18 cellular contexts compared by ENCODE assay signal in the genomic region with DNA sequence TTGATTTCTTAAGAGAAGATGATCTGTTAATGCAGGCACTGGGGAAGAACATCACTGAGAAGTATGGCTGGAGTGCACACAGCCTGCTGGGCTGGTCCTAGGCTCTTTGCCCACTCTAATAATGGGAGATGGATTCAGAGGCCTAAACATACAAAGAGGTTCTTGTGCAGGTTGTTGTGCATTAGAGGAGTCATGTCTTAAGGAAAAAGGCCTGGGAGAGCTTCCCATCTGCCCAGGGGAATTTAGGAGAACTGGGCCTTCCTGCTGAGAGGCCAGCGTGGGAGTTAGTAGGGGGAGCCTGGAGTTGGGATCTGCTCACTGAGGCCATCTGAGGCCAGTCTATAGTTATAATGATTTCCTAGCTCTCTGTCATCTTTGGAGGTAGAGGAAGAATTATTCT.
"Had no signal": no experiment of that assay in that cellular context is flagged by ENCODE, and none has a peak within 500 bp of the region (broad histone marks: within the 10 kb centered on the region; RNA-seq: fewer than 3 reads in every experiment).

No MANE protein-coding gene starts in this region.

- H3K27me3 ChIP-seq: tibial artery, vagina had no signal

- H3K4me1 Mint-ChIP-seq: activated CD4-positive, alpha-beta memory T cell treated with anti-CD3 and anti-CD28 coated beads, Interleukin-2, amount 10 ng/mL, durations not matched to agents 7 days and 5 days; activated CD4-positive, alpha-beta T cell treated with anti-CD3 and anti-CD28 coated beads, Interleukin-2, amount 10 ng/mL, durations not matched to agents 24 days and 14 days; activated naive CD4-positive, alpha-beta T cell treated with anti-CD3 and anti-CD28 coated beads, Interleukin-2, amount 10 ng/mL, durations not matched to agents 7 days and 5 days; immature natural killer cell; T-helper 17 cell had no signal

- H3K27ac Mint-ChIP-seq: activated CD4-positive, alpha-beta memory T cell treated with anti-CD3 and anti-CD28 coated beads, Interleukin-2, amount 10 ng/mL, durations not matched to agents 7 days and 5 days; activated CD4-positive, alpha-beta T cell treated with anti-CD3 and anti-CD28 coated beads, Interleukin-2, amount 10 ng/mL, durations not matched to agents 24 days and 14 days; activated naive CD4-positive, alpha-beta T cell treated with anti-CD3 and anti-CD28 coated beads, Interleukin-2, amount 10 ng/mL, durations not matched to agents 7 days and 5 days; immature natural killer cell; stimulated activated naive CD8-positive, alpha-beta T cell treated with anti-CD3 and anti-CD28 coated beads, Interleukin-15, Interleukin-2, amounts not matched to agents 100 ng/mL and 50 ng/mL, for 24 hours; T-helper 17 cell had no signal

- H3K27ac ChIP-seq: tibial artery, vagina had no signal

- H3K9me3 ChIP-seq: tibial artery, vagina had no signal

- H3K4me3 Mint-ChIP-seq: activated CD4-positive, alpha-beta memory T cell treated with anti-CD3 and anti-CD28 coated beads, Interleukin-2, amount 10 ng/mL, durations not matched to agents 7 days and 5 days; activated CD4-positive, alpha-beta T cell treated with anti-CD3 and anti-CD28 coated beads, Interleukin-2, amount 10 ng/mL, durations not matched to agents 24 days and 14 days; activated naive CD4-positive, alpha-beta T cell treated with anti-CD3 and anti-CD28 coated beads, Interleukin-2, amount 10 ng/mL, durations not matched to agents 7 days and 5 days; immature natural killer cell; stimulated activated naive CD8-positive, alpha-beta T cell treated with anti-CD3 and anti-CD28 coated beads, Interleukin-15, Interleukin-2, amounts not matched to agents 100 ng/mL and 50 ng/mL, for 24 hours; T-helper 17 cell had no signal

- H3K36me3 ChIP-seq: tibial artery, vagina had no signal

- H3K4me1 ChIP-seq: vagina had no signal

- DNase-seq: activated CD4-positive, alpha-beta memory T cell treated with anti-CD3 and anti-CD28 coated beads, Interleukin-2, amount 10 ng/mL, durations not matched to agents 7 days and 5 days; activated CD4-positive, alpha-beta T cell treated with anti-CD3 and anti-CD28 coated beads, Interleukin-2, amount 10 ng/mL, durations not matched to agents 24 days and 14 days; activated effector memory CD4-positive, alpha-beta T cell treated with anti-CD3 and anti-CD28 coated beads, Interleukin-2, amount 50 U/mL, for 16 hours; activated naive CD4-positive, alpha-beta T cell treated with anti-CD3 and anti-CD28 coated beads, Interleukin-2, amount 10 ng/mL, durations not matched to agents 7 days and 5 days; activated T-cell treated with anti-CD3 and anti-CD28 coated beads for 4 hours; cerebellar nuclear complex; cortex of kidney; immature natural killer cell; retina; stimulated activated CD4-positive, alpha-beta T cell treated with anti-CD3 and anti-CD28 coated beads, Interleukin-12 subunit alpha, Interleukin-12 subunit beta, amount 100 ng/mL, for 4 hours; stimulated activated CD4-positive, alpha-beta T cell treated with anti-CD3 and anti-CD28 coated beads, Interleukin-4, amount 100 ng/mL, for 4 hours; substantia nigra; SW 1271; T-helper 17 cell; tibial artery had no signal

- H3K9me3 Mint-ChIP-seq: activated CD4-positive, alpha-beta memory T cell treated with anti-CD3 and anti-CD28 coated beads, Interleukin-2, amount 10 ng/mL, durations not matched to agents 7 days and 5 days; activated CD4-positive, alpha-beta T cell treated with anti-CD3 and anti-CD28 coated beads, Interleukin-2, amount 10 ng/mL, durations not matched to agents 24 days and 14 days; activated naive CD4-positive, alpha-beta T cell treated with anti-CD3 and anti-CD28 coated beads, Interleukin-2, amount 10 ng/mL, durations not matched to agents 7 days and 5 days; immature natural killer cell; stimulated activated naive CD8-positive, alpha-beta T cell treated with anti-CD3 and anti-CD28 coated beads, Interleukin-15, Interleukin-2, amounts not matched to agents 100 ng/mL and 50 ng/mL, for 24 hours had no signal

- H3K27me3 Mint-ChIP-seq: activated naive CD4-positive, alpha-beta T cell treated with anti-CD3 and anti-CD28 coated beads, Interleukin-2, amount 10 ng/mL, durations not matched to agents 7 days and 5 days had no signal

- H3K36me3 Mint-ChIP-seq: activated naive CD4-positive, alpha-beta T cell treated with anti-CD3 and anti-CD28 coated beads, Interleukin-2, amount 10 ng/mL, durations not matched to agents 7 days and 5 days; immature natural killer cell had no signal

- H3K4me3 ChIP-seq: tibial artery, vagina had no signal

- ATAC-seq: left lobe of liver, T-helper 17 cell had no signal
